ENCODE assay signal across 18 cellular contexts in the genomic region with DNA sequence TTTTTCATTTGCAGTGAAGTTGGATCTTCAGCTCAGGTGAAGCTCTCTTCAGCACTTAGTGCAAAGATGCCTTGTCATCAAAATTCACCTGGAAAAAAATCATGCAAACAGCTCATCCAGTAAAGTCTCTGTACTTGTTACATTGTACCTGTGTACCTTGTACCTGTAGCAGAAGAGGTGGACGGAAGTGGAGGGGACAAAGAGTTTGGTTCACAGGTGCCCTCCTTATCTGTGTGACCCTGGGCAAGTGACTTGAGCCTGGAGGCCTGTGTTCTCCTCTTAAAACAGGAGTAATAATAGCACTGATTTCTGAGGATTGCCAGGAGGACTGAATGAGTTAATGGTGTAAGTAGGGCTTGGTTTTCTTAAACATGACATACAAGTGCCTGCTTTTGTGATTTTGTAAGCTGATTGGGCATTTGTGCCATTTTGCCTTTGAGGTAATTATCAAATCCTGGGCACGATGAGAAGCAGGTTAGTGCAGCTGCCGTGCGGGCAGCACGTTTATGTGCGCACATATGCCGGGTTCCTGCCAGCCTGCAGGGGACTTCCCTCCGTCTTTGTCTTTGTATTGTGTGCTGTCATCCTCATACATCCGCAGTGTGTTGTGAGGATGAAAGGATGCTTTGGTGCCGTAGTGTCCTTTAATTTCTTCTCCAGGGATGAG. TPM values are rescaled to one million over a fixed set of nuclear protein-coding genes. Genes with fewer than 3 reads are reported as not detected.
"Had no signal": no experiment of that assay in that cellular context is flagged by ENCODE, and none has a peak within 500 bp of the region (broad histone marks: within the 10 kb centered on the region; RNA-seq: fewer than 3 reads in every experiment).

No MANE protein-coding gene starts in this region.

- H3K27me3 ChIP-seq: cardiac muscle cell had no signal

- DNase-seq: activated CD4-positive, alpha-beta T cell treated with anti-CD3 and anti-CD28 coated beads for 1 hour; activated CD4-positive, alpha-beta T cell treated with anti-CD3 and anti-CD28 coated beads, Interleukin-2, amount 50 U/mL, for 4 hours; activated naive CD4-positive, alpha-beta T cell treated with anti-CD3 and anti-CD28 coated beads, Interleukin-2, amount 50 U/mL, for 16 hours; activated T-cell treated with anti-CD3 and anti-CD28 coated beads, Interleukin-2, amount 50 U/mL, for 1 hour; erythroblast; kidney glomerular epithelial cell; naive B cell; T-helper 1 cell; T1000 had no signal

- H3K4me2 ChIP-seq: SK-N-SH had no signal

- H3K4me3 ChIP-seq: cardiac muscle cell, dorsolateral prefrontal cortex, lung, spleen, stomach, thoracic aorta had no signal

- H3K36me3 ChIP-seq: spleen, thoracic aorta had no signal

- H3K9me3 ChIP-seq: SK-N-SH, spleen, stomach, thoracic aorta had no signal

- H3K9ac ChIP-seq: SK-N-SH had no signal

- FAIRE-seq: astrocyte, urothelium cell line had no signal

- H3K27ac ChIP-seq: cardiac muscle cell, dorsolateral prefrontal cortex, spleen, thoracic aorta had no signal

RNA-seq across cellular contexts. Expression of a gene that starts 54.2 kb away (rescaled TPM):
- polyA plus RNA-seq: SK-N-SH had no signal
